In genomic region chr12:65248656-65249633, GRCh38 we compare ENCODE assay signal across 25 cellular contexts. TPM values are rescaled to one million over a fixed set of nuclear protein-coding genes. Genes with fewer than 3 reads are reported as not detected.
DNase-seq lines count a peak whose midpoint lies in the region; ATAC-seq and TF ChIP-seq lines count a peak whose summit lies in the region.
"Had no signal": no experiment of that assay in that cellular context is flagged by ENCODE, and none has a peak within 500 bp of the region (broad histone marks: within the 10 kb centered on the region; RNA-seq: fewer than 3 reads in every experiment).

No MANE protein-coding gene starts in this region.

- peak; percentile 49 for ATAC-seq in activated CD8-positive, alpha-beta memory T cell treated with anti-CD3 and anti-CD28 coated beads, Interleukin-2, amount 10 ng/mL, durations not matched to agents 7 days and 5 days
- peak; percentile 52 for ATAC-seq in HG02610 (IDR thresholded peaks at IDR 0.05; ENCODE audit: unreplicated experiment)
- ATAC-seq in activated naive CD8-positive, alpha-beta T cell treated with anti-CD3 and anti-CD28 coated beads, Interleukin-2, amount 50 U/mL, for 24 hours: peak; percentile 83
- no peak for ATAC-seq in body of pancreas
- ATAC-seq in sciatic nerve: no peak
- ATAC-seq: GM23338 had no signal

- TF ChIP-seq CTCF in stomach (IDR thresholded peaks at IDR 0.05) (no peak), body of pancreas (IDR thresholded peaks at IDR 0.05) (no peak)

- no peak for TF ChIP-seq EP300 in stomach (IDR thresholded peaks at IDR 0.05)

- H3K27ac ChIP-seq in mesendoderm (ENCODE audit: low read depth, low read length): no peak overlapping the region
- H3K27ac ChIP-seq in stomach: no peak overlapping the region
- H3K27ac ChIP-seq in body of pancreas: no peak overlapping the region
- H3K27ac ChIP-seq: adrenal gland, cardiac muscle cell, thyroid gland had no signal

- no peak for DNase-seq in activated CD8-positive, alpha-beta memory T cell treated with anti-CD3 and anti-CD28 coated beads, Interleukin-2, amount 10 ng/mL, durations not matched to agents 7 days and 5 days
- no peak for DNase-seq in activated CD8-positive, alpha-beta memory T cell treated with anti-CD3 and anti-CD28 coated beads, Interleukin-2, amount 50 U/mL, for 4 hours
- no peak for DNase-seq in activated naive CD8-positive, alpha-beta T cell treated with anti-CD3 and anti-CD28 coated beads, Interleukin-2, amount 50 U/mL, for 24 hours
- DNase-seq in mesendoderm (peak; percentile 14), stomach (no peak), body of pancreas (no peak), sciatic nerve (ENCODE audit: low spot score) (no peak)
- DNase-seq: activated B cell treated with CpG ODN at 0.5 μM for 24 hours; activated CD8-positive, alpha-beta memory T cell treated with anti-CD3 and anti-CD28 coated beads, Interleukin-2, amount 50 U/mL, for 48 hours; CD4-positive, alpha-beta T cell; foreskin melanocyte; GF-D8; hippocampal formation; kidney; NCI-H1436; NCI-H524; RPMI8226; SK-N-SH; T-helper 9 cell; thyroid gland had no signal

- no peaks in the 10 kb centered on the region for H3K9me3 ChIP-seq in stomach
- H3K9me3 ChIP-seq in body of pancreas: no peaks in the 10 kb centered on the region
- H3K9me3 ChIP-seq: adrenal gland, SK-N-SH, thyroid gland had no signal

- no peaks in the 10 kb centered on the region for H3K36me3 ChIP-seq in mesendoderm (ENCODE audit: control insufficient read depth, insufficient read depth, low read length)
- peaks cover 0 to 39% (median 27%) of the 10 kb centered on the region in 4 donors for H3K36me3 ChIP-seq in stomach
- peaks cover 0 to 9% of the 10 kb centered on the region in 2 donors for H3K36me3 ChIP-seq in body of pancreas (replicated peaks in 1 of 2; ENCODE audit: insufficient read depth in 1 of 2, low read depth in 2 of 2)

- H3K27me3 ChIP-seq in mesendoderm (ENCODE audit: insufficient read depth, low read length, poor library complexity): no peaks in the 10 kb centered on the region
- H3K27me3 ChIP-seq in stomach: no peaks in the 10 kb centered on the region
- no peaks in the 10 kb centered on the region for H3K27me3 ChIP-seq in body of pancreas
- H3K27me3 ChIP-seq: adrenal gland, cardiac muscle cell, thyroid gland had no signal

- no peak overlapping the region for H3K4ac ChIP-seq in mesendoderm (ENCODE audit: low read depth, low read length)

- no peaks in the 10 kb centered on the region for H3K27me3 Mint-ChIP-seq in activated CD8-positive, alpha-beta memory T cell treated with anti-CD3 and anti-CD28 coated beads, Interleukin-2, amount 10 ng/mL, durations not matched to agents 7 days and 5 days
- H3K27me3 Mint-ChIP-seq in activated naive CD8-positive, alpha-beta T cell treated with anti-CD3 and anti-CD28 coated beads, Interleukin-2, amount 50 U/mL, for 24 hours: no peaks in the 10 kb centered on the region
- H3K27me3 Mint-ChIP-seq: activated B cell treated with CpG ODN at 0.5 μM for 24 hours; CD4-positive, alpha-beta T cell; dendritic cell treated with granulocyte-macrophage colony-stimulating factor and Interleukin-4, amounts not matched to agents 40 ng/mL and 50 ng/mL, for 4 days had no signal

- H3K4me3 ChIP-seq in mesendoderm (ENCODE audit: low read length) (no peak overlapping the region), stomach (no peak overlapping the region), body of pancreas (no peak overlapping the region)
- H3K4me3 ChIP-seq: adrenal gland, cardiac muscle cell, GM23338, thyroid gland had no signal

- intact Hi-C loops in stomach (cut with DNase I; ENCODE audit: low total_unique reads) (no loop called here), body of pancreas (cut with DNase I) (no loop called here), sciatic nerve (cut with DNase I) (no loop called here)

- no peak overlapping the region for H3K4me2 ChIP-seq in mesendoderm (ENCODE audit: low read length)
- H3K4me2 ChIP-seq: GM23338, SK-N-SH had no signal

- H2AK5ac ChIP-seq in mesendoderm (ENCODE audit: low read length): no peak overlapping the region

- H3K36me3 Mint-ChIP-seq in activated CD8-positive, alpha-beta memory T cell treated with anti-CD3 and anti-CD28 coated beads, Interleukin-2, amount 10 ng/mL, durations not matched to agents 7 days and 5 days: peaks cover 25% of the 10 kb centered on the region
- peaks cover 18% of the 10 kb centered on the region for H3K36me3 Mint-ChIP-seq in activated naive CD8-positive, alpha-beta T cell treated with anti-CD3 and anti-CD28 coated beads, Interleukin-2, amount 50 U/mL, for 24 hours (ENCODE audit: low read depth)

- no peak overlapping the region for H2BK120ac ChIP-seq in mesendoderm (ENCODE audit: low read depth, low read length)

- H3K56ac ChIP-seq in mesendoderm (ENCODE audit: low read length): no peak overlapping the region

- H2BK5ac ChIP-seq in mesendoderm (ENCODE audit: low read length): no peak overlapping the region

- TF ChIP-seq POLR2A in stomach (IDR thresholded peaks at IDR 0.05): no peak
- no peak for TF ChIP-seq POLR2A in body of pancreas (IDR thresholded peaks at IDR 0.05)

- no peak overlapping the region for H3K4me3 Mint-ChIP-seq in activated CD8-positive, alpha-beta memory T cell treated with anti-CD3 and anti-CD28 coated beads, Interleukin-2, amount 10 ng/mL, durations not matched to agents 7 days and 5 days
- no peak overlapping the region for H3K4me3 Mint-ChIP-seq in activated naive CD8-positive, alpha-beta T cell treated with anti-CD3 and anti-CD28 coated beads, Interleukin-2, amount 50 U/mL, for 24 hours
- H3K4me3 Mint-ChIP-seq: activated B cell treated with CpG ODN at 0.5 μM for 24 hours; CD4-positive, alpha-beta T cell; dendritic cell treated with granulocyte-macrophage colony-stimulating factor and Interleukin-4, amounts not matched to agents 40 ng/mL and 50 ng/mL, for 4 days; GM23338 had no signal

- H3K9me3 Mint-ChIP-seq in activated CD8-positive, alpha-beta memory T cell treated with anti-CD3 and anti-CD28 coated beads, Interleukin-2, amount 10 ng/mL, durations not matched to agents 7 days and 5 days (ENCODE audit: low read depth): no peaks in the 10 kb centered on the region
- peaks cover 6% of the 10 kb centered on the region for H3K9me3 Mint-ChIP-seq in activated naive CD8-positive, alpha-beta T cell treated with anti-CD3 and anti-CD28 coated beads, Interleukin-2, amount 50 U/mL, for 24 hours
- H3K9me3 Mint-ChIP-seq: activated B cell treated with CpG ODN at 0.5 μM for 24 hours; CD4-positive, alpha-beta T cell; dendritic cell treated with granulocyte-macrophage colony-stimulating factor and Interleukin-4, amounts not matched to agents 40 ng/mL and 50 ng/mL, for 4 days; GM23338 had no signal

- no peak overlapping the region for H3K27ac Mint-ChIP-seq in activated CD8-positive, alpha-beta memory T cell treated with anti-CD3 and anti-CD28 coated beads, Interleukin-2, amount 10 ng/mL, durations not matched to agents 7 days and 5 days
- H3K27ac Mint-ChIP-seq in activated naive CD8-positive, alpha-beta T cell treated with anti-CD3 and anti-CD28 coated beads, Interleukin-2, amount 50 U/mL, for 24 hours: peak overlapping the region; percentile 84
- H3K27ac Mint-ChIP-seq: activated B cell treated with CpG ODN at 0.5 μM for 24 hours; CD4-positive, alpha-beta T cell; dendritic cell treated with granulocyte-macrophage colony-stimulating factor and Interleukin-4, amounts not matched to agents 40 ng/mL and 50 ng/mL, for 4 days; GM23338 had no signal

- H3K9ac ChIP-seq in mesendoderm (ENCODE audit: low read length): no peak overlapping the region
- H3K9ac ChIP-seq: SK-N-SH had no signal

- H2BK15ac ChIP-seq in mesendoderm (replicated peaks; ENCODE audit: low read depth): no peak overlapping the region

- no peak overlapping the region for H4K8ac ChIP-seq in mesendoderm (ENCODE audit: low read depth, low read length)

- no peak overlapping the region for H3K18ac ChIP-seq in mesendoderm (ENCODE audit: low read length)

- no CpG with 5 or more reads among the region's 2 CpGs for WGBS in mesendoderm (ENCODE audit: extremely low coverage, insufficient coverage, low lambda C conversion rate)
- 87 to 96% (median 90%) methylated on average over 2 of the region's 2 CpGs for WGBS in stomach, 5 donors
- WGBS in body of pancreas, 2 donors: 91 to 97% methylated on average over 2 of the region's 2 CpGs

- H3K79me2 ChIP-seq in mesendoderm (ENCODE audit: control insufficient read depth, insufficient read depth, low read length): no peaks in the 10 kb centered on the region

- CTCF ChIA-PET in activated CD8-positive, alpha-beta memory T cell treated with anti-CD3 and anti-CD28 coated beads, Interleukin-2, amount 10 ng/mL, durations not matched to agents 7 days and 5 days (lab: Charles Lee): interaction anchor here (0.5 kb wide), 1 partner anchor 33 kb away, joined by 4 read pairs; no protein-coding TSS in a partner anchor

- H4K5ac ChIP-seq in mesendoderm (ENCODE audit: low read length): no peak overlapping the region

- no peaks in the 10 kb centered on the region for H3K79me1 ChIP-seq in mesendoderm (ENCODE audit: low read length)

- no peak overlapping the region for H3K23ac ChIP-seq in mesendoderm (ENCODE audit: low read length)

- H3K4me1 ChIP-seq in mesendoderm (ENCODE audit: control insufficient read depth, low read depth, low read length): no peaks in the 10 kb centered on the region
- H3K4me1 ChIP-seq in stomach: no peaks in the 10 kb centered on the region
- no peaks in the 10 kb centered on the region for H3K4me1 ChIP-seq in body of pancreas
- H3K4me1 ChIP-seq: adrenal gland, thyroid gland had no signal

- peaks cover 9% of the 10 kb centered on the region for H3K4me1 Mint-ChIP-seq in activated CD8-positive, alpha-beta memory T cell treated with anti-CD3 and anti-CD28 coated beads, Interleukin-2, amount 10 ng/mL, durations not matched to agents 7 days and 5 days
- peaks cover 17% of the 10 kb centered on the region for H3K4me1 Mint-ChIP-seq in activated naive CD8-positive, alpha-beta T cell treated with anti-CD3 and anti-CD28 coated beads, Interleukin-2, amount 50 U/mL, for 24 hours
- H3K4me1 Mint-ChIP-seq: activated B cell treated with CpG ODN at 0.5 μM for 24 hours had no signal

RNA-seq across cellular contexts. Expression of gene MSRB3, which starts 29.5 kb away (rescaled TPM):
- not detected for total RNA-seq in activated CD8-positive, alpha-beta memory T cell treated with anti-CD3 and anti-CD28 coated beads, Interleukin-2, amount 10 ng/mL, durations not matched to agents 7 days and 5 days
- polyA plus RNA-seq in mesendoderm (2013, experiment 1 of 2): 0.66 TPM
- 0.71 TPM for polyA plus RNA-seq in mesendoderm (2013, experiment 2 of 2)
- 100 to 1,000 TPM in 1 of 5 donors, 10 to 100 TPM in 4; 10.7 to 142 (median 75.3) TPM for total RNA-seq in stomach
- polyA plus RNA-seq in stomach: 10 to 100 TPM; 16.2 to 26.4 (median 17.9) TPM
- total RNA-seq in body of pancreas: 10 to 100 TPM in 1 of 2 donors, 1 to 10 TPM in 1; 3.6 to 14.5 TPM
- total RNA-seq in sciatic nerve: 64.2 TPM
- total RNA-seq: activated B cell treated with CpG ODN at 0.5 μM for 24 hours had no signal

Comparison
In these comparisons a context has a peak if more than half of its experiments do, and no peak if none do; other contexts are left out.
1. ATAC-seq: peak in activated CD8-positive, alpha-beta memory T cell treated with anti-CD3 and anti-CD28 coated beads, Interleukin-2, amount 10 ng/mL, durations not matched to agents 7 days and 5 days (single experiment), HG02610 (single experiment) and activated naive CD8-positive, alpha-beta T cell treated with anti-CD3 and anti-CD28 coated beads, Interleukin-2, amount 50 U/mL, for 24 hours (single experiment); none in body of pancreas (single experiment) and sciatic nerve (single experiment).